In genomic region chr11:57781529-57781943, GRCh38 we compare ENCODE assay signal across 1 cellular context.
TF ChIP-seq lines count a peak whose summit lies in the region.

No MANE protein-coding gene starts in this region.

TF ChIP-seq in HCT116, 20 proteins besides CTCF, POLR2A, EP300 and RAD21 (continued from another document):
- TF ChIP-seq, protein P1, sequence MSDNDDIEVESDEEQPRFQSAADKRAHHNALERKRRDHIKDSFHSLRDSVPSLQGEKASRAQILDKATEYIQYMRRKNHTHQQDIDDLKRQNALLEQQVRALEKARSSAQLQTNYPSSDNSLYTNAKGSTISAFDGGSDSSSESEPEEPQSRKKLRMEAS (IDR thresholded peaks at IDR 0.05): peak; percentile 98
- peak; percentile 50; the same call in 1 of the 2 replicates for TF ChIP-seq EGR1 (IDR thresholded peaks at IDR 0.05; ENCODE audit: low read depth)
- TF ChIP-seq EZH2 (IDR thresholded peaks at IDR 0.05): no peak
- peak; percentile 82 for TF ChIP-seq FOSL1 (IDR thresholded peaks at IDR 0.05; ENCODE audit: low read depth)
- TF ChIP-seq CEBPB (IDR thresholded peaks at IDR 0.05; ENCODE audit: low read depth): peak; percentile 77
- TF ChIP-seq, protein P2, sequence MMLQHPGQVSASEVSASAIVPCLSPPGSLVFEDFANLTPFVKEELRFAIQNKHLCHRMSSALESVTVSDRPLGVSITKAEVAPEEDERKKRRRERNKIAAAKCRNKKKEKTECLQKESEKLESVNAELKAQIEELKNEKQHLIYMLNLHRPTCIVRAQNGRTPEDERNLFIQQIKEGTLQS (IDR thresholded peaks at IDR 0.05): no peak
- no peak; the same call in 1 of the 2 replicates for TF ChIP-seq ELF1 (IDR thresholded peaks at IDR 0.05; ENCODE audit: borderline replicate concordance, low read depth)
